Comparison of ENCODE assay signal across 8 cellular contexts in genomic region chr16:80526418-80527061, GRCh38. TPM values are rescaled to one million over a fixed set of nuclear protein-coding genes. Genes with fewer than 3 reads are reported as not detected.
A peak's percentile ranks its signal among the peaks of the same experiment; 100 is the strongest.
DNase-seq lines count a peak whose midpoint lies in the region; ATAC-seq and TF ChIP-seq lines count a peak whose summit lies in the region.

No MANE protein-coding gene starts in this region.

- peak; percentile 57 for ATAC-seq in GM21529 (IDR thresholded peaks at IDR 0.05; ENCODE audit: unreplicated experiment)
- ATAC-seq in lower lobe of right lung = peak; percentile 73 to 82
- ATAC-seq in HG02759 (IDR thresholded peaks at IDR 0.05; ENCODE audit: unreplicated experiment) = no peak

- H3K27ac Mint-ChIP-seq in chondrocyte (ENCODE audit: unreplicated experiment) = no peak overlapping the region

- H3K4me3 ChIP-seq in WI38 (ENCODE audit: low read depth, low read length) (no peak overlapping the region), lower lobe of right lung (no peak overlapping the region)

- H3K9me3 Mint-ChIP-seq in chondrocyte (ENCODE audit: low read depth) = no peaks in the 10 kb centered on the region

- H3K27me3 ChIP-seq in lower lobe of right lung (ENCODE audit: low read depth) = no peaks in the 10 kb centered on the region

- peak; percentile 70 for DNase-seq in DMS53 (lab: John Stamatoyannopoulos, UW)
- DNase-seq in NCI-H1105 treated with DMSO at 0.1 percent for 48 hours (lab: John Stamatoyannopoulos, UW) = peak; percentile 48
- no peak for DNase-seq in chondrocyte (ENCODE audit: low spot score)
- DNase-seq in lower lobe of right lung = no peak
- peak; percentile 12 to 18 for DNase-seq in stimulated activated CD8-positive, alpha-beta memory T cell treated with anti-CD3 and anti-CD28 coated beads, Interleukin-2, amount 100 ng/mL, for 48 hours (ENCODE audit: low read depth in 2 of 2)

- TF ChIP-seq CTCF in WI38 (IDR thresholded peaks at IDR 0.05; ENCODE audit: low read depth, low read length) (peak; percentile 77), chondrocyte (IDR thresholded peaks at IDR 0.05) (peak; percentile 97), lower lobe of right lung (IDR thresholded peaks at IDR 0.05) (peak; percentile 85)

- H3K36me3 Mint-ChIP-seq in chondrocyte (ENCODE audit: low read depth) = no peaks in the 10 kb centered on the region

- intact Hi-C loops in lower lobe of right lung (cut with DNase I) = no loop called here

- no peak overlapping the region for H3K4me3 Mint-ChIP-seq in chondrocyte (ENCODE audit: unreplicated experiment)

- no peaks in the 10 kb centered on the region for H3K9me3 ChIP-seq in lower lobe of right lung

- H3K27ac ChIP-seq in lower lobe of right lung = no peak overlapping the region

- H3K4me1 ChIP-seq in lower lobe of right lung = peaks cover 3% of the 10 kb centered on the region

- no peaks in the 10 kb centered on the region for H3K36me3 ChIP-seq in lower lobe of right lung

- no peaks in the 10 kb centered on the region for H3K4me1 Mint-ChIP-seq in chondrocyte (ENCODE audit: low read depth)

- H3K27me3 Mint-ChIP-seq in chondrocyte (ENCODE audit: low read depth) = peaks cover 57% of the 10 kb centered on the region

RNA-seq across cellular contexts. Expression of gene DYNLRB2, which starts 14.3 kb away (rescaled TPM):
- not detected in 3 replicates for total RNA-seq in chondrocyte
- total RNA-seq in lower lobe of right lung = 7.1 TPM

Comparison
In these comparisons a context has a peak if more than half of its experiments do, and no peak if none do; other contexts are left out.
1. DNase-seq: peak in DMS53 (single experiment), NCI-H1105 treated with DMSO at 0.1 percent for 48 hours (single experiment) and stimulated activated CD8-positive, alpha-beta memory T cell treated with anti-CD3 and anti-CD28 coated beads, Interleukin-2, amount 100 ng/mL, for 48 hours (2 of 2); none in chondrocyte (single experiment) and lower lobe of right lung (single experiment).
2. Peak in every context shown above with its lines, with median percentiles within 50 percentile points of each other: CTCF ChIP-seq.